13 cellular contexts compared by ENCODE assay signal in the genomic region with DNA sequence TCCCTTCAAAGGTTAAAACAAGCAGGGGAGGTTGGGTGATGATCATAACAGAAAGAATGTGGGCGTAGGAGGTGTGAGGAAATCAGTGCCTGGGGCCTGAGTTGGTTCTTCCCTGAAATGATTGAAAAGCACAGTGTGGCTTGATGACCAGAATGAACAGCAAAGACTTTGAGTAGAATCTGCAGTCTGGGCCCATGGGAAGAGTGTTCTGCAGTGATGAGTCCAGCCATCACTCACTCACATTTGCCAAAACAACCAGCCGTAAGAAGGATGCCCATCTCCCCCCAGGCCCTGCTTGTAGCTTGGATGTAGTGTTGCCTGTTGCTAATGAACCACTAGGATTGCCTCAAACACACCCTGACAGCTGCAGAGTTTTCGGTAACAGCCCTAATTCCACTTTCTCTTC.
DNase-seq lines count a peak whose midpoint lies in the region; ATAC-seq and TF ChIP-seq lines count a peak whose summit lies in the region.
"Had no signal": no experiment of that assay in that cellular context is flagged by ENCODE, and none has a peak within 500 bp of the region (broad histone marks: within the 10 kb centered on the region; RNA-seq: fewer than 3 reads in every experiment).

No MANE protein-coding gene starts in this region.

- H3K4me1 ChIP-seq in RWPE2 (ENCODE audit: insufficient read depth, poor library complexity, severe bottlenecking): peaks cover 20% of the 10 kb centered on the region

- peak; percentile 99 for ATAC-seq in RWPE2 (ENCODE audit: low read depth)

- no peaks in the 10 kb centered on the region for H3K36me3 ChIP-seq in RWPE2 (ENCODE audit: low read depth)
- H3K36me3 ChIP-seq: MG63, ovary had no signal

- DNase-seq in GOT3 (lab: John Stamatoyannopoulos, UW): peak; percentile 14
- no peak for DNase-seq in RWPE2 (ENCODE audit: low spot score)
- peak; percentile 90 to 91 for DNase-seq in foreskin fibroblast
- DNase-seq in stromal cell of bone marrow (ENCODE audit: low read depth): peak; percentile 42
- DNase-seq in activated CD8-positive, alpha-beta memory T cell treated with anti-CD3 and anti-CD28 coated beads for 24 hours: no peak
- DNase-seq in OCI-M2 (lab: John Stamatoyannopoulos, UW; ENCODE audit: unreplicated experiment): no peak
- no peak for DNase-seq in NCI-H2081 (lab: John Stamatoyannopoulos, UW)
- DNase-seq: activated naive CD4-positive, alpha-beta T cell treated with anti-CD3 and anti-CD28 coated beads, Interleukin-2, amount 10 ng/mL, durations not matched to agents 7 days and 5 days; DMS79 treated with DMSO at 0.1 percent for 48 hours; MG63; NCI-H748 treated with DMSO at 0.1 percent for 48 hours; ovary; SW 1271 had no signal

- no peaks in the 10 kb centered on the region for H3K9me3 ChIP-seq in RWPE2 (ENCODE audit: severe bottlenecking)
- H3K9me3 ChIP-seq: MG63, ovary had no signal

- TF ChIP-seq CTCF in RWPE2 (IDR thresholded peaks at IDR 0.05; ENCODE audit: poor library complexity, severe bottlenecking): no peak
- TF ChIP-seq CTCF in foreskin fibroblast (IDR thresholded peaks at IDR 0.05; ENCODE audit: low read depth, low read length): no peak

- H3K27ac ChIP-seq in RWPE2 (ENCODE audit: poor library complexity, severe bottlenecking): peak overlapping the region; percentile 46
- H3K27ac ChIP-seq: ovary had no signal

- no peaks in the 10 kb centered on the region for H3K27me3 ChIP-seq in RWPE2 (ENCODE audit: insufficient read depth, poor library complexity, severe bottlenecking)
- H3K27me3 ChIP-seq: MG63, ovary had no signal

- H3K4me3 ChIP-seq in RWPE2 (ENCODE audit: severe bottlenecking) (no peak overlapping the region), foreskin fibroblast (ENCODE audit: low read depth in 1 of 2, low read length in 2 of 2) (peak overlapping the region in 1 of 2 donors; percentile 14)
- H3K4me3 ChIP-seq: MG63, ovary had no signal

Comparison
In these comparisons a context has a peak if more than half of its experiments do, and no peak if none do; other contexts are left out.
1. DNase-seq: peak in GOT3 (single experiment), foreskin fibroblast (2 of 2) and stromal cell of bone marrow (single experiment); none in RWPE2 (single experiment), activated CD8-positive, alpha-beta memory T cell treated with anti-CD3 and anti-CD28 coated beads for 24 hours (single experiment), OCI-M2 (single experiment) and NCI-H2081 (0 of 2).